1 cellular context compared by ENCODE assay signal in the genomic region with DNA sequence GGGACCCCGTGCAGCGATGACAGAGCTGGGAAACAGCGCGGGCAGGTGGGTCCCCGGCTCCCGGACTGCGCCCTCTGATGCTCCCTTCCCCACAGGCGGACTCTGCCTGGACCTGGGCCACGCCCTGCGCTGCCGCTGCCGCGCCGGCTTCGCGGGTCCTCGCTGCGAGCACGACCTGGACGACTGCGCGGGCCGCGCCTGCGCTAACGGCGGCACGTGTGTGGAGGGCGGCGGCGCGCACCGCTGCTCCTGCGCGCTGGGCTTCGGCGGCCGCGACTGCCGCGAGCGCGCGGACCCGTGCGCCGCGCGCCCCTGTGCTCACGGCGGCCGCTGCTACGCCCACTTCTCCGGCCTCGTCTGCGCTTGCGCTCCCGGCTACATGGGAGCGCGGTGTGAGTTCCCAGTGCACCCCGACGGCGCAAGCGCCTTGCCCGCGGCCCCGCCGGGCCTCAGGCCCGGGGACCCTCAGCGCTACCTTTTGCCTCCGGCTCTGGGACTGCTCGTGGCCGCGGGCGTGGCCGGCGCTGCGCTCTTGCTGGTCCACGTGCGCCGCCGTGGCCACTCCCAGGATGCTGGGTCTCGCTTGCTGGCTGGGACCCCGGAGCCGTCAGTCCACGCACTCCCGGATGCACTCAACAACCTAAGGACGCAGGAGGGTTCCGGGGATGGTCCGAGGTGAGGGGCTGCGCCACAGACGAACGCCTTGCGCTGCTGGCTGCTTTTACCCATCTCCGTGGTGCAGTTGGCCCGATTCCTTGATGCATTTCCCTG.
TF ChIP-seq lines count a peak whose summit lies in the region.

No MANE protein-coding gene starts in this region.

TF ChIP-seq in HepG2, 621 proteins besides CTCF, POLR2A, EP300 and RAD21 (continued from another document and continues in another):
- TF ChIP-seq, protein P1, sequence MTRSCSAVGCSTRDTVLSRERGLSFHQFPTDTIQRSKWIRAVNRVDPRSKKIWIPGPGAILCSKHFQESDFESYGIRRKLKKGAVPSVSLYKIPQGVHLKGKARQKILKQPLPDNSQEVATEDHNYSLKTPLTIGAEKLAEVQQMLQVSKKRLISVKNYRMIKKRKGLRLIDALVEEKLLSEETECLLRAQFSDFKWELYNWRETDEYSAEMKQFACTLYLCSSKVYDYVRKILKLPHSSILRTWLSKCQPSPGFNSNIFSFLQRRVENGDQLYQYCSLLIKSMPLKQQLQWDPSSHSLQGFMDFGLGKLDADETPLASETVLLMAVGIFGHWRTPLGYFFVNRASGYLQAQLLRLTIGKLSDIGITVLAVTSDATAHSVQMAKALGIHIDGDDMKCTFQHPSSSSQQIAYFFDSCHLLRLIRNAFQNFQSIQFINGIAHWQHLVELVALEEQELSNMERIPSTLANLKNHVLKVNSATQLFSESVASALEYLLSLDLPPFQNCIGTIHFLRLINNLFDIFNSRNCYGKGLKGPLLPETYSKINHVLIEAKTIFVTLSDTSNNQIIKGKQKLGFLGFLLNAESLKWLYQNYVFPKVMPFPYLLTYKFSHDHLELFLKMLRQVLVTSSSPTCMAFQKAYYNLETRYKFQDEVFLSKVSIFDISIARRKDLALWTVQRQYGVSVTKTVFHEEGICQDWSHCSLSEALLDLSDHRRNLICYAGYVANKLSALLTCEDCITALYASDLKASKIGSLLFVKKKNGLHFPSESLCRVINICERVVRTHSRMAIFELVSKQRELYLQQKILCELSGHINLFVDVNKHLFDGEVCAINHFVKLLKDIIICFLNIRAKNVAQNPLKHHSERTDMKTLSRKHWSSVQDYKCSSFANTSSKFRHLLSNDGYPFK (CRISPR knock-in tag; IDR thresholded peaks at IDR 0.05; ENCODE audit: borderline replicate concordance): no peak
- TF ChIP-seq POLR2G (IDR thresholded peaks at IDR 0.05; ENCODE audit: low read depth, low read length) (peak; percentile 67), ZNF543 (CRISPR knock-in tag; IDR thresholded peaks at IDR 0.05) (peak; percentile 69; the same call in 1 of the 2 replicates), ZNF407 (CRISPR knock-in tag; IDR thresholded peaks at IDR 0.05; ENCODE audit: not compliant biosample characterization) (peak; percentile 48), ZNF552 (CRISPR knock-in tag; IDR thresholded peaks at IDR 0.05; ENCODE audit: borderline replicate concordance) (peak; percentile 72; the same call in 1 of the 2 replicates), TOPORS (CRISPR knock-in tag; IDR thresholded peaks at IDR 0.05) (peak; percentile 94), STAT5B (CRISPR knock-in tag; IDR thresholded peaks at IDR 0.05) (no peak), ZBTB37 (CRISPR knock-in tag; IDR thresholded peaks at IDR 0.05) (no peak), KLF6 (CRISPR knock-in tag; IDR thresholded peaks at IDR 0.05) (peak; percentile 95), ZNF563 (CRISPR knock-in tag; IDR thresholded peaks at IDR 0.05) (peak; percentile 97), NR3C1 (CRISPR knock-in tag; IDR thresholded peaks at IDR 0.05) (peak; percentile 58; the same call in 1 of the 2 replicates), DMAP1 (CRISPR knock-in tag; IDR thresholded peaks at IDR 0.05) (0 out of 2 replicates have a peak, but pooled peaks have one; percentile 24), FOXA3 (CRISPR knock-in tag; IDR thresholded peaks at IDR 0.05) (0 out of 2 replicates have a peak, but pooled peaks have one; percentile 15), SMAD3 (CRISPR knock-in tag; IDR thresholded peaks at IDR 0.05) (no peak), TOE1 (CRISPR knock-in tag; IDR thresholded peaks at IDR 0.05) (peak; percentile 61; the same call in 1 of the 2 replicates), ARID5B (CRISPR knock-in tag; IDR thresholded peaks at IDR 0.05) (no peak; the same call in 1 of the 2 replicates), RXRB (CRISPR knock-in tag; IDR thresholded peaks at IDR 0.05; ENCODE audit: borderline replicate concordance) (no peak), ZNF558 (CRISPR knock-in tag; IDR thresholded peaks at IDR 0.05; ENCODE audit: borderline replicate concordance) (peak; percentile 97; the same call in 1 of the 2 replicates), POLR2AphosphoS2 (IDR thresholded peaks at IDR 0.05; ENCODE audit: low read depth, low read length) (no peak), PHF5A (CRISPR knock-in tag; IDR thresholded peaks at IDR 0.05; ENCODE audit: low read depth, unreplicated experiment) (no peak), MIXL1 (CRISPR knock-in tag; IDR thresholded peaks at IDR 0.05) (no peak), ZNF7 (CRISPR knock-in tag; IDR thresholded peaks at IDR 0.05) (no peak)
- TF ChIP-seq, protein P2, sequence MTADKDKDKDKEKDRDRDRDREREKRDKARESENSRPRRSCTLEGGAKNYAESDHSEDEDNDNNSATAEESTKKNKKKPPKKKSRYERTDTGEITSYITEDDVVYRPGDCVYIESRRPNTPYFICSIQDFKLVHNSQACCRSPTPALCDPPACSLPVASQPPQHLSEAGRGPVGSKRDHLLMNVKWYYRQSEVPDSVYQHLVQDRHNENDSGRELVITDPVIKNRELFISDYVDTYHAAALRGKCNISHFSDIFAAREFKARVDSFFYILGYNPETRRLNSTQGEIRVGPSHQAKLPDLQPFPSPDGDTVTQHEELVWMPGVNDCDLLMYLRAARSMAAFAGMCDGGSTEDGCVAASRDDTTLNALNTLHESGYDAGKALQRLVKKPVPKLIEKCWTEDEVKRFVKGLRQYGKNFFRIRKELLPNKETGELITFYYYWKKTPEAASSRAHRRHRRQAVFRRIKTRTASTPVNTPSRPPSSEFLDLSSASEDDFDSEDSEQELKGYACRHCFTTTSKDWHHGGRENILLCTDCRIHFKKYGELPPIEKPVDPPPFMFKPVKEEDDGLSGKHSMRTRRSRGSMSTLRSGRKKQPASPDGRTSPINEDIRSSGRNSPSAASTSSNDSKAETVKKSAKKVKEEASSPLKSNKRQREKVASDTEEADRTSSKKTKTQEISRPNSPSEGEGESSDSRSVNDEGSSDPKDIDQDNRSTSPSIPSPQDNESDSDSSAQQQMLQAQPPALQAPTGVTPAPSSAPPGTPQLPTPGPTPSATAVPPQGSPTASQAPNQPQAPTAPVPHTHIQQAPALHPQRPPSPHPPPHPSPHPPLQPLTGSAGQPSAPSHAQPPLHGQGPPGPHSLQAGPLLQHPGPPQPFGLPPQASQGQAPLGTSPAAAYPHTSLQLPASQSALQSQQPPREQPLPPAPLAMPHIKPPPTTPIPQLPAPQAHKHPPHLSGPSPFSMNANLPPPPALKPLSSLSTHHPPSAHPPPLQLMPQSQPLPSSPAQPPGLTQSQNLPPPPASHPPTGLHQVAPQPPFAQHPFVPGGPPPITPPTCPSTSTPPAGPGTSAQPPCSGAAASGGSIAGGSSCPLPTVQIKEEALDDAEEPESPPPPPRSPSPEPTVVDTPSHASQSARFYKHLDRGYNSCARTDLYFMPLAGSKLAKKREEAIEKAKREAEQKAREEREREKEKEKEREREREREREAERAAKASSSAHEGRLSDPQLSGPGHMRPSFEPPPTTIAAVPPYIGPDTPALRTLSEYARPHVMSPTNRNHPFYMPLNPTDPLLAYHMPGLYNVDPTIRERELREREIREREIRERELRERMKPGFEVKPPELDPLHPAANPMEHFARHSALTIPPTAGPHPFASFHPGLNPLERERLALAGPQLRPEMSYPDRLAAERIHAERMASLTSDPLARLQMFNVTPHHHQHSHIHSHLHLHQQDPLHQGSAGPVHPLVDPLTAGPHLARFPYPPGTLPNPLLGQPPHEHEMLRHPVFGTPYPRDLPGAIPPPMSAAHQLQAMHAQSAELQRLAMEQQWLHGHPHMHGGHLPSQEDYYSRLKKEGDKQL (CRISPR knock-in tag; IDR thresholded peaks at IDR 0.05; ENCODE audit: low read depth): no peak; the same call in 1 of the 2 replicates
- TF ChIP-seq, protein P3, sequence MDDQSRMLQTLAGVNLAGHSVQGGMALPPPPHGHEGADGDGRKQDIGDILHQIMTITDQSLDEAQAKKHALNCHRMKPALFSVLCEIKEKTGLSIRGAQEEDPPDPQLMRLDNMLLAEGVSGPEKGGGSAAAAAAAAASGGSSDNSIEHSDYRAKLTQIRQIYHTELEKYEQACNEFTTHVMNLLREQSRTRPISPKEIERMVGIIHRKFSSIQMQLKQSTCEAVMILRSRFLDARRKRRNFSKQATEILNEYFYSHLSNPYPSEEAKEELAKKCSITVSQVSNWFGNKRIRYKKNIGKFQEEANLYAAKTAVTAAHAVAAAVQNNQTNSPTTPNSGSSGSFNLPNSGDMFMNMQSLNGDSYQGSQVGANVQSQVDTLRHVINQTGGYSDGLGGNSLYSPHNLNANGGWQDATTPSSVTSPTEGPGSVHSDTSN (CRISPR knock-in tag; IDR thresholded peaks at IDR 0.05; ENCODE audit: borderline replicate concordance): peak; percentile 79; the same call in 1 of the 2 replicates
- TF ChIP-seq, protein P4, sequence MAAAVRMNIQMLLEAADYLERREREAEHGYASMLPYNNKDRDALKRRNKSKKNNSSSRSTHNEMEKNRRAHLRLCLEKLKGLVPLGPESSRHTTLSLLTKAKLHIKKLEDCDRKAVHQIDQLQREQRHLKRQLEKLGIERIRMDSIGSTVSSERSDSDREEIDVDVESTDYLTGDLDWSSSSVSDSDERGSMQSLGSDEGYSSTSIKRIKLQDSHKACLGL (CRISPR knock-in tag; IDR thresholded peaks at IDR 0.05): peak; percentile 93; the same call in 1 of the 2 replicates
